Comparison of ENCODE assay signal across 30 cellular contexts in genomic region chr6:117344444-117345291, GRCh38.
DNase-seq lines count a peak whose midpoint lies in the region; ATAC-seq and TF ChIP-seq lines count a peak whose summit lies in the region.
"Had no signal": no experiment of that assay in that cellular context is flagged by ENCODE, and none has a peak within 500 bp of the region (broad histone marks: within the 10 kb centered on the region; RNA-seq: fewer than 3 reads in every experiment).

No MANE protein-coding gene starts in this region.

- peak overlapping the region; percentile 93 for H2AFZ ChIP-seq in MM.1S (ENCODE audit: low read length)
- H2AFZ ChIP-seq in SK-N-SH (ENCODE audit: low read depth): no peak overlapping the region
- H2AFZ ChIP-seq: parathyroid adenoma had no signal

- no peaks in the 10 kb centered on the region for H3K36me3 ChIP-seq in heart right ventricle
- H3K36me3 ChIP-seq in MM.1S (replicated peaks; ENCODE audit: insufficient read depth, low read length): no peaks in the 10 kb centered on the region
- no peaks in the 10 kb centered on the region for H3K36me3 ChIP-seq in SK-N-SH (replicated peaks in 1 of 2; ENCODE audit: control insufficient read depth in 1 of 2, insufficient read depth in 2 of 2, low read length in 1 of 2)
- no peaks in the 10 kb centered on the region for H3K36me3 ChIP-seq in testis (ENCODE audit: low read depth, missing control alignments)
- H3K36me3 ChIP-seq in transverse colon: no peaks in the 10 kb centered on the region
- H3K36me3 ChIP-seq: ascending aorta, BLaER1, lower lobe of right lung, Peyer's patch, right atrium auricular region, SJSA1, spleen had no signal

- H3K4me1 ChIP-seq in heart right ventricle (no peaks in the 10 kb centered on the region), MM.1S (ENCODE audit: low read length) (peaks cover 8% of the 10 kb centered on the region), SK-N-SH (ENCODE audit: control insufficient read depth in 1 of 2, insufficient read depth in 2 of 2, low read depth in 1 of 2, low read length in 1 of 2) (no peaks in the 10 kb centered on the region), testis (no peaks in the 10 kb centered on the region), transverse colon (no peaks in the 10 kb centered on the region)
- H3K4me1 ChIP-seq: ascending aorta, BLaER1, lower lobe of right lung, parathyroid adenoma, Peyer's patch, right atrium auricular region, SJSA1, spleen had no signal

- POLR2A ChIA-PET in SK-N-SH (lab: Yijun Ruan, JAX): no interaction called here

- no peaks in the 10 kb centered on the region for H3K9me2 ChIP-seq in MM.1S (replicated peaks; ENCODE audit: insufficient read depth, low read length)
- no peaks in the 10 kb centered on the region for H3K9me2 ChIP-seq in SK-N-SH

- 0 out of 2 replicates have a peak, but pooled peaks cover 8% of the 10 kb centered on the region for H3F3A ChIP-seq in MM.1S (ENCODE audit: insufficient read depth, low read length)
- no peaks in the 10 kb centered on the region for H3F3A ChIP-seq in SK-N-SH (replicated peaks; ENCODE audit: insufficient read depth)

- in situ Hi-C loops in transverse colon (cut with MboI; ENCODE audit: low pct_ligation_motif_present in 1 of 4, low pct_unique_long_range_greater_than_20kb in 1 of 4, low sequenced_read_pairs in 3 of 4): loop anchor here in 2 of 4 donors (25.0 kb wide), 1 partner anchor 218 kb away; no protein-coding TSS in a partner anchor

- CTCF ChIA-PET in SK-N-SH (lab: Yijun Ruan, JAX): interaction anchor here (0.7 kb wide), 1 partner anchor 485 kb away, joined by 4 read pairs; no protein-coding TSS in a partner anchor
- CTCF ChIA-PET in Calu3 (lab: Charles Lee): no interaction called here

- H3K4me1 Mint-ChIP-seq in Calu3 (ENCODE audit: low read depth, unreplicated experiment): no peaks in the 10 kb centered on the region
- H3K4me1 Mint-ChIP-seq: nephron progenitor cell; stimulated activated naive B cell treated with anti-CD40 and anti-IgM and Interleukin-4, amounts not matched to agents 10 μg/mL and 1 μg/mL and 100 μg/mL, for 72 hours had no signal

- intact Hi-C loops in left ventricle myocardium superior (cut with micrococcal nuclease): loop anchor here (5.0 kb wide), 1 partner anchor 213 kb away; no protein-coding TSS in a partner anchor
- intact Hi-C loops in heart right ventricle (cut with DNase I): loop anchor here in 9 of 10 donors (5.0 to 10.0 kb wide), 8 partner anchors 100 to 480 kb away; partner anchors contain the start of gene GOPC (in 4 of the 9)
- intact Hi-C loops in testis (cut with DNase I; ENCODE audit: low total_unique reads): no loop called here
- intact Hi-C loops in Calu3 (cut with micrococcal nuclease; ENCODE audit: unreplicated experiment): no loop called here
- intact Hi-C loops in transverse colon (cut with DNase I; ENCODE audit: low total_unique reads): no loop called here

- H3K27me3 Mint-ChIP-seq in Calu3 (ENCODE audit: unreplicated experiment): peaks cover 12% of the 10 kb centered on the region

- H4K20me1 ChIP-seq in MM.1S (ENCODE audit: insufficient read depth, low read length) (no peaks in the 10 kb centered on the region), SK-N-SH (ENCODE audit: insufficient read depth) (no peaks in the 10 kb centered on the region)
- H4K20me1 ChIP-seq: BLaER1 had no signal

- H3K36me3 Mint-ChIP-seq in Calu3 (ENCODE audit: insufficient read depth, unreplicated experiment): no peaks in the 10 kb centered on the region
- H3K36me3 Mint-ChIP-seq: activated naive CD4-positive, alpha-beta T cell treated with anti-CD3 and anti-CD28 coated beads, Interleukin-2, amount 50 U/mL, for 72 hours; stimulated activated naive B cell treated with anti-CD40 and anti-IgM and Interleukin-4, amounts not matched to agents 10 μg/mL and 1 μg/mL and 100 μg/mL, for 72 hours had no signal

- H3K79me2 ChIP-seq in MM.1S (ENCODE audit: low read length) (no peaks in the 10 kb centered on the region), SK-N-SH (ENCODE audit: insufficient read depth) (no peaks in the 10 kb centered on the region)
- H3K79me2 ChIP-seq: parathyroid adenoma had no signal

- TF ChIP-seq CTCF in heart right ventricle (IDR thresholded peaks at IDR 0.05): no peak
- no peak for TF ChIP-seq CTCF in MM.1S (IDR thresholded peaks at IDR 0.05; ENCODE audit: low read length)
- TF ChIP-seq CTCF in SK-N-SH (IDR thresholded peaks at IDR 0.05): no peak
- TF ChIP-seq CTCF in testis (IDR thresholded peaks at IDR 0.05): no peak
- no peak for TF ChIP-seq CTCF in Calu3 (IDR thresholded peaks at IDR 0.05; ENCODE audit: unreplicated experiment)
- TF ChIP-seq CTCF in transverse colon (IDR thresholded peaks at IDR 0.05): no peak

- no peak for TF ChIP-seq EP300 in SK-N-SH (IDR thresholded peaks at IDR 0.05; ENCODE audit: borderline replicate concordance in 1 of 2, low read depth in 1 of 2, low read length in 1 of 2)
- TF ChIP-seq EP300 in transverse colon (IDR thresholded peaks at IDR 0.05; ENCODE audit: low read depth): no peak

- DNase-seq in left ventricle myocardium superior: peak; percentile 23
- DNase-seq in heart right ventricle: no peak
- DNase-seq in MM.1S: no peak
- no peak for DNase-seq in SK-N-SH
- DNase-seq in testis: peak; percentile 16
- DNase-seq in Calu3: no peak
- no peak for DNase-seq in transverse colon
- DNase-seq: ACHN; activated CD4-positive, alpha-beta T cell treated with anti-CD3 and anti-CD28 coated beads, Interleukin-2, amount 50 U/mL, for 4 hours; activated CD8-positive, alpha-beta memory T cell treated with anti-CD3 and anti-CD28 coated beads, Interleukin-2, amount 50 U/mL, for 48 hours; COR-L47; kidney; lower lobe of right lung; NCI-H1436 treated with DMSO at 0.1 percent for 48 hours; NCI-H526 treated with DMSO at 0.1 percent for 48 hours; nephron progenitor cell; Peyer's patch; spleen; stimulated activated CD4-positive, alpha-beta T cell treated with anti-CD3 and anti-CD28 coated beads, Interleukin-4, amount 100 ng/mL, for 1 hour; stimulated activated naive B cell treated with anti-CD40 and anti-IgM and Interleukin-4, amounts not matched to agents 10 μg/mL and 1 μg/mL and 100 μg/mL, for 72 hours; T-helper 17 cell had no signal

- 82 to 84% methylated on average over 12 of the region's 12 CpGs for WGBS in heart right ventricle, 2 donors
- 20% methylated on average over 10 of the region's 12 CpGs for WGBS in SK-N-SH (ENCODE audit: low lambda C conversion rate)
- WGBS in testis, 2 donors: 63 to 65% methylated on average over 12 of the region's 12 CpGs
- 68 to 82% methylated on average over 3 to 12 of the region's 12 CpGs for WGBS in transverse colon (ENCODE audit: low coverage in 1 of 2), 2 donors

- no peak overlapping the region for H3K27ac Mint-ChIP-seq in Calu3 (ENCODE audit: unreplicated experiment)
- H3K27ac Mint-ChIP-seq: activated naive CD4-positive, alpha-beta T cell treated with anti-CD3 and anti-CD28 coated beads, Interleukin-2, amount 50 U/mL, for 72 hours; activated T-helper 2 cell treated with anti-CD3 and anti-CD28 coated beads, Interferon-gamma antibody, Interleukin-2, Interleukin-4, amounts not matched to agents 10 μg/mL and 5 μg/mL and 100 μg/mL, durations not matched to agents 14 hours and 24 hours and 36 hours; nephron progenitor cell; stimulated activated naive B cell treated with anti-CD40 and anti-IgM and Interleukin-4, amounts not matched to agents 10 μg/mL and 1 μg/mL and 100 μg/mL, for 72 hours; T-helper 17 cell had no signal

- H3K27ac ChIP-seq in heart right ventricle (no peak overlapping the region), MM.1S (ENCODE audit: low read length) (no peak overlapping the region), SK-N-SH (ENCODE audit: low read depth in 2 of 2, low read length in 1 of 2) (no peak overlapping the region), testis (no peak overlapping the region), transverse colon (no peak overlapping the region)
- H3K27ac ChIP-seq: ascending aorta, BLaER1, KMS-11, lower lobe of right lung, parathyroid adenoma, Peyer's patch, right atrium auricular region, SJSA1, spleen had no signal

- H3K4me3 ChIP-seq in heart right ventricle (no peak overlapping the region), MM.1S (ENCODE audit: low read length) (peak overlapping the region; percentile 49), SK-N-SH (ENCODE audit: low read depth in 2 of 2, low read length in 1 of 2) (no peak overlapping the region), testis (no peak overlapping the region), transverse colon (no peak overlapping the region)
- H3K4me3 ChIP-seq: ascending aorta, BLaER1, lower lobe of right lung, Peyer's patch, right atrium auricular region, SJSA1, spleen had no signal

- H3K4me2 ChIP-seq in MM.1S (ENCODE audit: low read depth, low read length) (peak overlapping the region; percentile 77), SK-N-SH (no peak overlapping the region)
- H3K4me2 ChIP-seq: BLaER1, KMS-11 had no signal

- TF ChIP-seq POLR2A in testis (IDR thresholded peaks at IDR 0.05) (no peak), transverse colon (IDR thresholded peaks at IDR 0.05) (no peak)

- BruUV-seq in Calu3 (replicated peaks; lab: Mats Ljungman, UMichigan): no TSS peak

- H3K9me3 Mint-ChIP-seq in Calu3 (ENCODE audit: low read depth, unreplicated experiment): no peaks in the 10 kb centered on the region
- H3K9me3 Mint-ChIP-seq: activated naive CD4-positive, alpha-beta T cell treated with anti-CD3 and anti-CD28 coated beads, Interleukin-2, amount 50 U/mL, for 72 hours; activated T-helper 2 cell treated with anti-CD3 and anti-CD28 coated beads, Interferon-gamma antibody, Interleukin-2, Interleukin-4, amounts not matched to agents 10 μg/mL and 5 μg/mL and 100 μg/mL, durations not matched to agents 14 hours and 24 hours and 36 hours; nephron progenitor cell; stimulated activated naive B cell treated with anti-CD40 and anti-IgM and Interleukin-4, amounts not matched to agents 10 μg/mL and 1 μg/mL and 100 μg/mL, for 72 hours had no signal

- H3K27me3 ChIP-seq in heart right ventricle: peaks cover 0 to 9% (median 0%) of the 10 kb centered on the region in 7 donors
- no peaks in the 10 kb centered on the region for H3K27me3 ChIP-seq in MM.1S (replicated peaks; ENCODE audit: insufficient read depth, low read length)
- no peaks in the 10 kb centered on the region for H3K27me3 ChIP-seq in SK-N-SH (ENCODE audit: insufficient read depth)
- H3K27me3 ChIP-seq in testis: no peaks in the 10 kb centered on the region
- no peaks in the 10 kb centered on the region for H3K27me3 ChIP-seq in transverse colon
- H3K27me3 ChIP-seq: ascending aorta, BLaER1, Peyer's patch, right atrium auricular region, SJSA1 had no signal

- H3K9ac ChIP-seq in MM.1S (ENCODE audit: low read length) (peak overlapping the region; percentile 17; the same call in 1 of the 2 replicates), SK-N-SH (no peak overlapping the region)
- H3K9ac ChIP-seq: BLaER1, KMS-11, parathyroid adenoma had no signal

- H3K9me3 ChIP-seq in heart right ventricle (no peaks in the 10 kb centered on the region), MM.1S (replicated peaks; ENCODE audit: insufficient read depth, low read length) (no peaks in the 10 kb centered on the region), SK-N-SH (no peaks in the 10 kb centered on the region), testis (no peaks in the 10 kb centered on the region), transverse colon (no peaks in the 10 kb centered on the region)
- H3K9me3 ChIP-seq: ascending aorta, BLaER1, lower lobe of right lung, Peyer's patch, right atrium auricular region, SJSA1, spleen had no signal

- no peak for TF ChIP-seq RAD21 in SK-N-SH (IDR thresholded peaks at IDR 0.05; ENCODE audit: low read length)

- H3K4me3 Mint-ChIP-seq in Calu3 (ENCODE audit: low read depth, unreplicated experiment): no peak overlapping the region
- H3K4me3 Mint-ChIP-seq: nephron progenitor cell; stimulated activated naive B cell treated with anti-CD40 and anti-IgM and Interleukin-4, amounts not matched to agents 10 μg/mL and 1 μg/mL and 100 μg/mL, for 72 hours; T-helper 17 cell had no signal

- ATAC-seq in left ventricle myocardium superior: no peak
- ATAC-seq in heart right ventricle: no peak
- ATAC-seq in HG03108 (IDR thresholded peaks at IDR 0.05; ENCODE audit: unreplicated experiment): no peak
- ATAC-seq: activated naive CD4-positive, alpha-beta T cell treated with anti-CD3 and anti-CD28 coated beads, Interleukin-2, amount 50 U/mL, for 72 hours; stimulated activated naive B cell treated with anti-CD40 and anti-IgM and Interleukin-4, amounts not matched to agents 10 μg/mL and 1 μg/mL and 100 μg/mL, for 72 hours; T-helper 17 cell had no signal

Comparison
In these comparisons a context has a peak if more than half of its experiments do, and no peak if none do; other contexts are left out.
1. DNase-seq: peak in left ventricle myocardium superior (single experiment) and testis (single experiment); none in heart right ventricle (0 of 2), MM.1S (single experiment), SK-N-SH (single experiment), Calu3 (single experiment) and transverse colon (single experiment).
2. intact Hi-C loops: an anchor here in left ventricle myocardium superior (5.0 kb wide) and heart right ventricle (5.0 to 10.0 kb wide); none called in testis, Calu3 and transverse colon.